In genomic region chr1:207528401-207528800, GRCh38 we compare ENCODE assay signal across 6 cellular contexts. TPM values are rescaled to one million over a fixed set of nuclear protein-coding genes. Genes with fewer than 3 reads are reported as not detected.
"Had no signal": no experiment of that assay in that cellular context is flagged by ENCODE, and none has a peak within 500 bp of the region (broad histone marks: within the 10 kb centered on the region; RNA-seq: fewer than 3 reads in every experiment).

No MANE protein-coding gene starts in this region.

RNA-seq across cellular contexts. Expression of gene CR1, which starts 32.4 kb away (rescaled TPM):
- total RNA-seq: dermis blood vessel endothelial cell, endothelial cell of umbilical vein, epithelial cell of proximal tubule, glomerular endothelial cell, lung microvascular endothelial cell, neural crest cell had no signal
- polyA plus RNA-seq: endothelial cell of umbilical vein had no signal
